ENCODE assay signal across 30 cellular contexts in genomic region chrX:137441711-137442110, GRCh38.
"Had no signal": no experiment of that assay in that cellular context is flagged by ENCODE, and none has a peak within 500 bp of the region (broad histone marks: within the 10 kb centered on the region; RNA-seq: fewer than 3 reads in every experiment).

No MANE protein-coding gene starts in this region.

- H3K4me1 ChIP-seq: adrenal gland, ascending aorta, body of pancreas, breast epithelium had no signal

- H3K27me3 ChIP-seq: ascending aorta, body of pancreas, brain microvascular endothelial cell, cardiac muscle cell had no signal

- H3K9me3 ChIP-seq: adrenal gland, body of pancreas had no signal

- H3K4me3 ChIP-seq: adrenal gland, ascending aorta, body of pancreas, breast epithelium, cardiac muscle cell had no signal

- H3K27ac ChIP-seq: adrenal gland, ascending aorta, body of pancreas, brain microvascular endothelial cell, breast epithelium, cardiac muscle cell had no signal

- H3K36me3 ChIP-seq: adrenal gland, ascending aorta, brain microvascular endothelial cell, breast epithelium, cardiac muscle cell had no signal

- DNase-seq: activated effector memory CD4-positive, alpha-beta T cell treated with anti-CD3 and anti-CD28 coated beads, Interleukin-2, amount 50 U/mL, for 16 hours; activated effector memory CD4-positive, alpha-beta T cell treated with Interleukin-2 at 50 U/mL for 16 hours; activated gamma-delta T cell; activated gamma-delta T cell treated with Interleukin-2 at 50 U/mL for 16 hours; activated naive CD4-positive, alpha-beta T cell; activated naive CD4-positive, alpha-beta T cell treated with anti-CD3 and anti-CD28 coated beads for 36 hours; activated naive CD4-positive, alpha-beta T cell treated with anti-CD3 and anti-CD28 coated beads, Interleukin-2, amount 10 ng/mL, durations not matched to agents 7 days and 5 days; activated naive CD4-positive, alpha-beta T cell treated with anti-CD3 and anti-CD28 coated beads, Interleukin-2, amount 50 U/mL, for 16 hours; activated naive CD4-positive, alpha-beta T cell treated with Interleukin-2 at 50 U/mL for 16 hours; activated naive CD8-positive, alpha-beta T cell treated with anti-CD3 and anti-CD28 coated beads for 36 hours; activated naive CD8-positive, alpha-beta T cell treated with anti-CD3 and anti-CD28 coated beads, Interleukin-2, amount 10 ng/mL, durations not matched to agents 7 days and 5 days; activated naive CD8-positive, alpha-beta T cell treated with anti-CD3 and anti-CD28 coated beads, Interleukin-2, amount 50 U/mL, for 24 hours; activated T-cell treated with anti-CD3 and anti-CD28 coated beads, Interleukin-2, amount 50 U/mL, for 1 hour; activated T-cell treated with anti-CD3 and anti-CD28 coated beads, Interleukin-2, amount 50 U/mL, for 24 hours; activated T-cell treated with anti-CD3 and anti-CD28 coated beads, Interleukin-2, amount 50 U/mL, for 4 hours; activated T-cell treated with anti-CD3 and anti-CD28 coated beads, Interleukin-2, amount 50 U/mL, for 48 hours; activated T-cell treated with anti-CD3 and anti-CD28 coated beads, Interleukin-2, amount 50 U/mL, for 72 hours; adrenal gland; amniotic stem cell; amygdala; anterior cingulate cortex; aorta; body of pancreas; brain microvascular endothelial cell; caudate nucleus; central memory CD4-positive, alpha-beta T cell; cerebellar nuclear complex had no signal
